ENCODE assay signal across 8 cellular contexts in the genomic region with DNA sequence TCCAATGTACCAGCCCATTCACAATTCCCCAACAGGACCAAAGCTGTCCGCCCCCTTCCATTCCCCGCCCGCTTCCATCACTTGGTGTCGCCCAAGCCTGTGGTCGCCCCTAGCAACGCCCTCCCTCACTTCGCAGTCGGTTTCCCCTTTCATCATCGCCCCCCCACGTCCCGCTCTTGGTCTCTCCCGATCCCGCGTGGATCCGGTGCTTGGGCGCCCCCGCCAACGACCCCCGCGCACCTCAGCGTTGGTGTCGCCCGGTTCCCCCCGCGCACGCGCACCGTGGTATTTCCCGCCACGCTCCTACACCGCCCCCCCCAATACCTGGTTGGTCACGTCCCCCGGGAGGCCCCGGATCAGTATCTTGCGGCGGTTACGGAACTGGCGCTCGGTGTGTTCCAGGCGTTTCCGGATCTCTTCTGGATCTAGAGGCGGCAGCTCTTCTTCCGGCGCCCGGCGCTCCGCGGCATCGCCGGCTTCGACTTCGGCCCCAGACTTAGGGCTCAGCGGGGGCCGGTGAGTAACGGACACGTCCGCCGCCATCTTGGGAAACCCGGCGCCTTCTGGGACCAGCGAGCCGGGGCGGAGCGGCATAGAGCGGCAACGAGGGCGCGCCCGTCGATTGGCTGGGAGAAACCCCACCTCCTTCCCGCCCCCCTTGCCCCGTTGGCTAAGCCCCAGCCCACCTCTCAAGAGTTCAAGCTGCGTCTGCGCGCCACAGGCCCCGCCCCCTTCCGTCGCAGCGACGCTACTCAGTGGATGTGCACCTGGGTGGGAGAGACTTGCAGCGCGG. TPM values are rescaled to one million over a fixed set of nuclear protein-coding genes. Genes with fewer than 3 reads are reported as not detected.
DNase-seq lines count a peak whose midpoint lies in the region; ATAC-seq and TF ChIP-seq lines count a peak whose summit lies in the region.

A gene with protein sequence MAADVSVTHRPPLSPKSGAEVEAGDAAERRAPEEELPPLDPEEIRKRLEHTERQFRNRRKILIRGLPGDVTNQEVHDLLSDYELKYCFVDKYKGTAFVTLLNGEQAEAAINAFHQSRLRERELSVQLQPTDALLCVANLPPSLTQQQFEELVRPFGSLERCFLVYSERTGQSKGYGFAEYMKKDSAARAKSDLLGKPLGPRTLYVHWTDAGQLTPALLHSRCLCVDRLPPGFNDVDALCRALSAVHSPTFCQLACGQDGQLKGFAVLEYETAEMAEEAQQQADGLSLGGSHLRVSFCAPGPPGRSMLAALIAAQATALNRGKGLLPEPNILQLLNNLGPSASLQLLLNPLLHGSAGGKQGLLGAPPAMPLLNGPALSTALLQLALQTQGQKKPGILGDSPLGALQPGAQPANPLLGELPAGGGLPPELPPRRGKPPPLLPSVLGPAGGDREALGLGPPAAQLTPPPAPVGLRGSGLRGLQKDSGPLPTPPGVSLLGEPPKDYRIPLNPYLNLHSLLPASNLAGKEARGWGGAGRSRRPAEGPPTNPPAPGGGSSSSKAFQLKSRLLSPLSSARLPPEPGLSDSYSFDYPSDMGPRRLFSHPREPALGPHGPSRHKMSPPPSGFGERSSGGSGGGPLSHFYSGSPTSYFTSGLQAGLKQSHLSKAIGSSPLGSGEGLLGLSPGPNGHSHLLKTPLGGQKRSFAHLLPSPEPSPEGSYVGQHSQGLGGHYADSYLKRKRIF (minus strand): TSS at position 565 of the 793 bp plus-strand sequence. CDS start 22 bp downstream, at position 543.

- ATAC-seq in GM18508 (IDR thresholded peaks at IDR 0.05; ENCODE audit: insufficient read depth, unreplicated experiment): peak; percentile 55
- peak; percentile 83 for ATAC-seq in HG02981 (IDR thresholded peaks at IDR 0.05; ENCODE audit: unreplicated experiment)
- peak; percentile 94 for ATAC-seq in left ventricle myocardium superior

- H3K4me3 Mint-ChIP-seq in T-helper 2 cell treated with Interferon-gamma antibody and Interleukin-4, amounts not matched to agents 5 μg/mL and 100 μg/mL, for 36 hours: peak within 1 kb of the TSS; percentile 97

- H3K4me1 Mint-ChIP-seq in T-helper 2 cell treated with Interferon-gamma antibody and Interleukin-4, amounts not matched to agents 5 μg/mL and 100 μg/mL, for 36 hours (ENCODE audit: low read depth): peaks cover 18% of the 10 kb centered on the region

- H3K4me1 ChIP-seq in uterus: peaks cover 0 to 5% of the 10 kb centered on the region in 2 donors

- peaks cover 56% of the 10 kb centered on the region for H3K36me3 Mint-ChIP-seq in T-helper 2 cell treated with Interferon-gamma antibody and Interleukin-4, amounts not matched to agents 5 μg/mL and 100 μg/mL, for 36 hours (ENCODE audit: low read depth)

- peak within 1 kb of the TSS; percentile 94 for H3K27ac Mint-ChIP-seq in T-helper 2 cell treated with Interferon-gamma antibody and Interleukin-4, amounts not matched to agents 5 μg/mL and 100 μg/mL, for 36 hours

- H3K9me3 ChIP-seq in uterus: no peaks in the 10 kb centered on the region

- no peaks in the 10 kb centered on the region for H3K36me3 ChIP-seq in uterus

- DNase-seq in NCI-H2029 (lab: John Stamatoyannopoulos, UW): peak; percentile 93
- peak; percentile 95 for DNase-seq in T-helper 2 cell treated with Interferon-gamma antibody and Interleukin-4, amounts not matched to agents 5 μg/mL and 100 μg/mL, for 36 hours (ENCODE audit: low spot score)
- peak; percentile 77 to 99 (median 95) for DNase-seq in anterior cingulate cortex (lab: John Stamatoyannopoulos, UW)
- DNase-seq in left ventricle myocardium superior: peak; percentile 99
- peak; percentile 92 for DNase-seq in pulmonary artery endothelial cell (ENCODE audit: low read depth, low spot score)
- peak; percentile 98 for DNase-seq in uterus

- intact Hi-C loops in left ventricle myocardium superior (cut with micrococcal nuclease): loop anchor here (10.0 kb wide), 1 partner anchor 48 kb away; a partner anchor contains a TSS
- intact Hi-C loops in uterus (cut with DNase I; ENCODE audit: low total_unique reads): loop anchor here (10.0 kb wide), 1 partner anchor 52 kb away; a partner anchor contains a TSS

- peak; percentile 65 to 85 for TF ChIP-seq POLR2A in uterus (IDR thresholded peaks at IDR 0.05)

- no peaks in the 10 kb centered on the region for H3K27me3 ChIP-seq in uterus

- no peak for TF ChIP-seq CTCF in uterus (IDR thresholded peaks at IDR 0.05)

- H3K9me3 Mint-ChIP-seq in T-helper 2 cell treated with Interferon-gamma antibody and Interleukin-4, amounts not matched to agents 5 μg/mL and 100 μg/mL, for 36 hours: no peaks in the 10 kb centered on the region

- H3K27me3 Mint-ChIP-seq in T-helper 2 cell treated with Interferon-gamma antibody and Interleukin-4, amounts not matched to agents 5 μg/mL and 100 μg/mL, for 36 hours (ENCODE audit: low read depth): no peaks in the 10 kb centered on the region

- peak within 1 kb of the TSS; percentile 94 to 96 for H3K27ac ChIP-seq in uterus

- H3K4me3 ChIP-seq in uterus: peak within 1 kb of the TSS; percentile 77 to 99

RNA-seq across cellular contexts. Expression of the gene that starts here (rescaled TPM):
- total RNA-seq in left ventricle myocardium superior (12.3 TPM), pulmonary artery endothelial cell (10.3 and 13.8 TPM in 2 replicates), uterus (10 to 100 TPM in 3 of 4 donors, 1 to 10 TPM in 1; 7.4 to 42.4 (median 16.4) TPM)

Comparison
In these comparisons a context has a peak if more than half of its experiments do, and no peak if none do; other contexts are left out.
1. Peak in every context shown above with its lines: DNase-seq, ATAC-seq, H3K4me3 ChIP-seq and H3K27ac ChIP-seq.